In genomic region chr17:13694934-13695333, GRCh38 we compare ENCODE assay signal across 8 cellular contexts.
"Had no signal": no experiment of that assay in that cellular context is flagged by ENCODE, and none has a peak within 500 bp of the region (broad histone marks: within the 10 kb centered on the region; RNA-seq: fewer than 3 reads in every experiment).

No MANE protein-coding gene starts in this region.

- H3K9me3 ChIP-seq: HAP-1 had no signal

- H3K4me2 ChIP-seq: GM23338 had no signal

- H3K4me1 ChIP-seq: HAP-1 had no signal

- H3K4me3 ChIP-seq: GM23248, GM23338, HAP-1 had no signal

- H3K36me3 ChIP-seq: HAP-1 had no signal

- DNase-seq: GM23248, GOT3, H7, H9, HCEC 1CT, HFFc6 had no signal

- H3K9ac ChIP-seq: GM23248 had no signal

- H3K27ac ChIP-seq: GM23248 had no signal

- H2AFZ ChIP-seq: GM23248, GM23338 had no signal
